1 cellular context compared by ENCODE assay signal in genomic region chr13:114059428-114059827, GRCh38.
TF ChIP-seq lines count a peak whose summit lies in the region.

No MANE protein-coding gene starts in this region.

TF ChIP-seq in H1, 55 proteins besides CTCF, POLR2A, EP300 and RAD21:
- TF ChIP-seq POLR2AphosphoS5 (IDR thresholded peaks at IDR 0.05; ENCODE audit: low read depth, low read length) (no peak), SP2 (IDR thresholded peaks at IDR 0.05; ENCODE audit: low read length) (no peak), YY1 (IDR thresholded peaks at IDR 0.05; ENCODE audit: low read depth, low read length) (no peak), SIN3A (conservative IDR thresholded peaks at IDR 0.05 in 1 of 2, IDR thresholded peaks at IDR 0.05 in 1 of 2; ENCODE audit: low read depth in 1 of 2, low read length in 2 of 2) (no peak), KDM1A (IDR thresholded peaks at IDR 0.05; ENCODE audit: borderline replicate concordance, low read length) (no peak), RFX5 (IDR thresholded peaks at IDR 0.05; ENCODE audit: borderline replicate concordance, low read depth, low read length) (no peak), MAX (IDR thresholded peaks at IDR 0.05) (no peak), TEAD4 (IDR thresholded peaks at IDR 0.05; ENCODE audit: low read depth, low read length) (no peak), GABPA (IDR thresholded peaks at IDR 0.05; ENCODE audit: borderline replicate concordance, insufficient read depth, low read length) (no peak), CHD1 (IDR thresholded peaks at IDR 0.05; ENCODE audit: low read depth, low read length) (no peak), TCF12 (IDR thresholded peaks at IDR 0.05; ENCODE audit: low read depth, low read length) (no peak), PHF8 (conservative IDR thresholded peaks at IDR 0.05; ENCODE audit: low read depth, low read length) (no peak), USF2 (IDR thresholded peaks at IDR 0.05; ENCODE audit: low read length) (no peak), SRF (IDR thresholded peaks at IDR 0.05; ENCODE audit: low read depth, low read length) (no peak), SUZ12 (IDR thresholded peaks at IDR 0.05; ENCODE audit: low read length) (no peak), POU5F1 (IDR thresholded peaks at IDR 0.05; ENCODE audit: low read depth, low read length) (no peak), TBP (IDR thresholded peaks at IDR 0.05; ENCODE audit: low read depth, low read length) (no peak)
